Comparison of ENCODE assay signal across 1 cellular context in the genomic region with DNA sequence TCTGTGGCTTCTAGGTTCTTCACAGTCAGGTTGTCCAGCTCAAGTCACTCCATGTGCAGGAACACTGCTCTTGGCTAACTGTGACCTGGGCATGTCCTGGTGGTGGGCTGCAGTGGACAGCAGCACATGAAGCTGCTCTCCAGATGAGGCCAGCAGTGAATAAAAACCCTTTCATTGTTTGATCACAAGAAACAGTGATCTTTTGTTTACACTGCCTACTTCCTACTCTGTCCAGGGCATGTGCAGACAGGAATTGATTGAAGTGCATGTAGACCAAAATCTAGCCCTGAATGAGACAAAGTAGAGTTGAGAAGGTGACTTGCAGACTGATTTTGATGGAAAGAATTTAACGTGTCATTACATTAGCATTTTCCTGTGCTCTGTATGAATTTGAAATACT.
TF ChIP-seq lines count a peak whose summit lies in the region.

No MANE protein-coding gene starts in this region.

TF ChIP-seq in SK-N-SH, 30 proteins besides CTCF, POLR2A, EP300 and RAD21 (continued from another document):
- TF ChIP-seq, protein P1, sequence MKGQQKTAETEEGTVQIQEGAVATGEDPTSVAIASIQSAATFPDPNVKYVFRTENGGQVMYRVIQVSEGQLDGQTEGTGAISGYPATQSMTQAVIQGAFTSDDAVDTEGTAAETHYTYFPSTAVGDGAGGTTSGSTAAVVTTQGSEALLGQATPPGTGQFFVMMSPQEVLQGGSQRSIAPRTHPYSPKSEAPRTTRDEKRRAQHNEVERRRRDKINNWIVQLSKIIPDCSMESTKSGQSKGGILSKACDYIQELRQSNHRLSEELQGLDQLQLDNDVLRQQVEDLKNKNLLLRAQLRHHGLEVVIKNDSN (IDR thresholded peaks at IDR 0.05; ENCODE audit: borderline replicate concordance, low read depth): no peak
- no peak for TF ChIP-seq RFX5 (IDR thresholded peaks at IDR 0.05; ENCODE audit: low read length)
- TF ChIP-seq MAX (IDR thresholded peaks at IDR 0.05; ENCODE audit: low read depth): no peak
- TF ChIP-seq EZH2phosphoT487 (IDR thresholded peaks at IDR 0.05; ENCODE audit: borderline replicate concordance, low read depth): no peak
- no peak for TF ChIP-seq ELF1 (IDR thresholded peaks at IDR 0.05)
